9 cellular contexts compared by ENCODE assay signal in genomic region chr19:55156202-55157063, GRCh38. TPM values are rescaled to one million over a fixed set of nuclear protein-coding genes. Genes with fewer than 3 reads are reported as not detected.
DNase-seq lines count a peak whose midpoint lies in the region; ATAC-seq, FAIRE-seq and TF ChIP-seq lines count a peak whose summit lies in the region.
"Had no signal": no experiment of that assay in that cellular context is flagged by ENCODE, and none has a peak within 500 bp of the region (broad histone marks: within the 10 kb centered on the region; RNA-seq: fewer than 3 reads in every experiment).

No MANE protein-coding gene starts in this region.

- H3K4me3 ChIP-seq in AG04449 (ENCODE audit: low read depth, low read length), result peak overlapping the region; percentile 15; the same call in 1 of the 2 replicates
- peak overlapping the region; percentile 7; the same call in 1 of the 2 replicates for H3K4me3 ChIP-seq in HEK293 (ENCODE audit: low read depth, low read length)
- H3K4me3 ChIP-seq in endothelial cell of umbilical vein (replicated peaks in 1 of 3; ENCODE audit: insufficient read depth in 1 of 3, low read depth in 1 of 3, low read length in 3 of 3), result no peak overlapping the region

- no peak overlapping the region for H3K4me2 ChIP-seq in endothelial cell of umbilical vein (ENCODE audit: insufficient read depth, low read length)

- no peaks in the 10 kb centered on the region for H3K79me2 ChIP-seq in endothelial cell of umbilical vein (ENCODE audit: control insufficient read depth, insufficient read depth, low read length)

- intact Hi-C loops in endothelial cell of umbilical vein (cut with micrococcal nuclease) (no loop called here), posterior cingulate gyrus (cut with DNase I) (no loop called here)

- no peak for DNase-seq in AG04449 (ENCODE audit: low read depth, low spot score)
- peak; percentile 63 for DNase-seq in RPMI7951 (ENCODE audit: low read depth)
- DNase-seq in endothelial cell of umbilical vein (ENCODE audit: low read depth, low spot score), result no peak
- peak in 7 of 10 donors; percentile 36 to 51 (median 40) for DNase-seq in naive thymus-derived CD8-positive, alpha-beta T cell
- DNase-seq in posterior cingulate gyrus, result no peak

- H3K9ac ChIP-seq in endothelial cell of umbilical vein (replicated peaks; ENCODE audit: extremely low read depth, insufficient read depth, low read length), result no peak overlapping the region

- TF ChIP-seq CTCF in AG04449 (IDR thresholded peaks at IDR 0.05; ENCODE audit: insufficient read depth, low read length, missing control alignments), result no peak
- TF ChIP-seq CTCF in HEK293 (tag by site-specific recombination; IDR thresholded peaks at IDR 0.05), result no peak
- TF ChIP-seq CTCF in endothelial cell of umbilical vein (IDR thresholded peaks at IDR 0.05; ENCODE audit: extremely low read depth in 1 of 2, insufficient read depth in 1 of 2, low read depth in 1 of 2, low read length in 2 of 2), result no peak

- FAIRE-seq in endothelial cell of umbilical vein (lab: Jason Lieb, UNC), result peak; percentile 15

- dilution Hi-C loops in endothelial cell of umbilical vein (cut with MboI; ENCODE audit: extremely low pct_ligation_motif_present, low sequenced_read_pairs), result no loop called here

- POLR2A ChIA-PET in AG04449 (lab: Yijun Ruan, JAX) (no interaction called here), HEK293 (lab: Yijun Ruan, JAX) (interaction anchor here (0.6 to 1.2 kb wide), 5 partner anchors 10 to 101 kb away, joined by 3 to 6 read pairs (median 3); no protein-coding TSS in a partner anchor), endothelial cell of umbilical vein (lab: Charles Lee) (no interaction called here)
- POLR2A ChIA-PET in naive thymus-derived CD8-positive, alpha-beta T cell (lab: Charles Lee), result interaction anchor here (0.7 kb wide), 1 partner anchor 82 kb away, joined by 3 read pairs; no protein-coding TSS in a partner anchor

- H3K27ac Mint-ChIP-seq in naive thymus-derived CD8-positive, alpha-beta T cell, result no peak overlapping the region

- no peak for TF ChIP-seq POLR2A in endothelial cell of umbilical vein (IDR thresholded peaks at IDR 0.05; ENCODE audit: low read depth, low read length)

- CTCF ChIA-PET in AG04449 (lab: Yijun Ruan, JAX), result interaction anchor here (0.9 to 1.3 kb wide), 3 partner anchors 9 to 15 kb away, joined by 3 to 6 read pairs (median 4); no protein-coding TSS in a partner anchor
- CTCF ChIA-PET in HEK293 (lab: Yijun Ruan, JAX), result interaction anchor here (0.8 to 1.2 kb wide), 3 partner anchors 10 to 498 kb away, joined by 3 to 6 read pairs (median 4); no protein-coding TSS in a partner anchor
- CTCF ChIA-PET in endothelial cell of umbilical vein (lab: Charles Lee), result interaction anchor here (0.9 kb wide), 2 partner anchors 9 to 15 kb away, joined by 3 to 5 read pairs; partner anchors contain the start of gene DNAAF3

- H3K27ac ChIP-seq in HEK293 (ENCODE audit: extremely low read depth, low read depth, low read length) (no peak overlapping the region), endothelial cell of umbilical vein (ENCODE audit: insufficient read depth, low read depth, low read length) (no peak overlapping the region)

- no peaks in the 10 kb centered on the region for H4K20me1 ChIP-seq in endothelial cell of umbilical vein (replicated peaks; ENCODE audit: control insufficient read depth, extremely low read depth, insufficient read depth, low read length)

- H3K36me3 ChIP-seq in HEK293 (ENCODE audit: control insufficient read depth in 2 of 2, insufficient read depth in 1 of 2, low read length in 2 of 2) (no peaks in the 10 kb centered on the region), endothelial cell of umbilical vein (ENCODE audit: control insufficient read depth in 2 of 2, extremely low read depth in 1 of 2, insufficient read depth in 2 of 2, low read length in 2 of 2) (no peaks in the 10 kb centered on the region)

- BruUV-seq in endothelial cell of umbilical vein (replicated peaks; lab: Mats Ljungman, UMichigan), result no TSS peak

- H3K4me1 ChIP-seq in HEK293 (ENCODE audit: control insufficient read depth, insufficient read depth, low read length), result peaks cover 6% of the 10 kb centered on the region
- peaks cover 4% of the 10 kb centered on the region for H3K4me1 ChIP-seq in endothelial cell of umbilical vein (ENCODE audit: control insufficient read depth, extremely low read depth, insufficient read depth, low read length)

- H3K27me3 Mint-ChIP-seq in naive thymus-derived CD8-positive, alpha-beta T cell, result peaks cover 9 to 62% (median 39%) of the 10 kb centered on the region in 5 donors

- H3K27me3 ChIP-seq in endothelial cell of umbilical vein (ENCODE audit: control insufficient read depth in 2 of 2, insufficient read depth in 2 of 2, low read length in 2 of 2), result peaks cover 8 to 9% of the 10 kb centered on the region in 2 experiments

- H2AFZ ChIP-seq in endothelial cell of umbilical vein (ENCODE audit: low read depth, low read length), result no peak overlapping the region

- peak overlapping the region in 9 of 10 donors; percentile 12 to 64 (median 53) for H3K4me3 Mint-ChIP-seq in naive thymus-derived CD8-positive, alpha-beta T cell

- H3K9me3 ChIP-seq in HEK293 (ENCODE audit: control insufficient read depth, insufficient read depth, low read depth, low read length), result no peaks in the 10 kb centered on the region
- H3K9me3 ChIP-seq in endothelial cell of umbilical vein (replicated peaks; ENCODE audit: control insufficient read depth, insufficient read depth, low read length), result no peaks in the 10 kb centered on the region

- no peaks in the 10 kb centered on the region for H3K9me1 ChIP-seq in endothelial cell of umbilical vein (replicated peaks; ENCODE audit: control insufficient read depth, extremely low read depth, insufficient read depth, low read length)

- H3K36me3 Mint-ChIP-seq in naive thymus-derived CD8-positive, alpha-beta T cell, result peaks cover 0 to 7% (median 2%) of the 10 kb centered on the region in 3 donors

- H3K9me3 Mint-ChIP-seq in naive thymus-derived CD8-positive, alpha-beta T cell, result peaks cover 0 to 24% (median 13%) of the 10 kb centered on the region in 9 donors

- H3K4me1 Mint-ChIP-seq in naive thymus-derived CD8-positive, alpha-beta T cell, result peaks cover 22 to 42% (median 32%) of the 10 kb centered on the region in 4 donors

- peak in 1 of 2 donors; percentile 20 for ATAC-seq in naive thymus-derived CD8-positive, alpha-beta T cell
- ATAC-seq in HG03039 (IDR thresholded peaks at IDR 0.05; ENCODE audit: unreplicated experiment) (no peak), GM19328 (IDR thresholded peaks at IDR 0.05; ENCODE audit: unreplicated experiment) (no peak)

RNA-seq across cellular contexts. Expression of gene TNNI3, which starts 1.1 kb away (rescaled TPM):
- 0.48 and 0.78 TPM in 2 replicates for total RNA-seq in RPMI7951 (2014; rRNA removed; shearing (Covaris generic))
- not detected in 2 replicates for total RNA-seq in endothelial cell of umbilical vein
- not detected in 2 replicates for polyA plus RNA-seq in endothelial cell of umbilical vein
- not detected in 2 replicates for polyA plus RNA-seq in endothelial cell of umbilical vein (2011; cell fraction: cytosol; rRNA removed)
- not detected in 2 replicates for polyA plus RNA-seq in endothelial cell of umbilical vein (2011; cell fraction: nucleus; rRNA removed)
- not detected in 2 replicates for polyA plus RNA-seq in endothelial cell of umbilical vein (2012)
- polyA minus RNA-seq in endothelial cell of umbilical vein, result 0.57 TPM in 1 of 2 replicates, not detected in the other
- polyA minus RNA-seq in endothelial cell of umbilical vein (2011; cell fraction: cytosol; rRNA and poly(A)+ RNA removed), result 1.6 TPM
- not detected in 2 replicates for polyA minus RNA-seq in endothelial cell of umbilical vein (2011; cell fraction: nucleus; rRNA and poly(A)+ RNA removed)
- not detected for total RNA-seq in naive thymus-derived CD8-positive, alpha-beta T cell
- polyA plus RNA-seq in naive thymus-derived CD8-positive, alpha-beta T cell, result not detected
- total RNA-seq: activated CD8-positive, alpha-beta memory T cell treated with anti-CD3 and anti-CD28 coated beads for 36 hours had no signal

RNA-seq across cellular contexts. Expression of gene TNNT1, which starts 7.4 kb away (rescaled TPM):
- 32.5 and 42.4 TPM in 2 replicates for total RNA-seq in RPMI7951 (2014; rRNA removed; shearing (Covaris generic))
- 0.51 and 0.92 TPM in 2 replicates for total RNA-seq in endothelial cell of umbilical vein
- polyA plus RNA-seq in endothelial cell of umbilical vein, result 0.18 and 0.22 TPM in 2 replicates
- polyA plus RNA-seq in endothelial cell of umbilical vein (2011; cell fraction: cytosol; rRNA removed), result 0.35 and 0.39 TPM in 2 replicates
- 0.18 TPM in 1 of 2 replicates, not detected in the other for polyA plus RNA-seq in endothelial cell of umbilical vein (2011; cell fraction: nucleus; rRNA removed)
- polyA plus RNA-seq in endothelial cell of umbilical vein (2012), result 0.82 and 0.91 TPM in 2 replicates
- polyA minus RNA-seq in endothelial cell of umbilical vein, result 5.8 and 5.9 TPM in 2 replicates
- 8.9 TPM for polyA minus RNA-seq in endothelial cell of umbilical vein (2011; cell fraction: cytosol; rRNA and poly(A)+ RNA removed)
- not detected in 2 replicates for polyA minus RNA-seq in endothelial cell of umbilical vein (2011; cell fraction: nucleus; rRNA and poly(A)+ RNA removed)
- total RNA-seq in naive thymus-derived CD8-positive, alpha-beta T cell, result not detected
- not detected for polyA plus RNA-seq in naive thymus-derived CD8-positive, alpha-beta T cell
- total RNA-seq: activated CD8-positive, alpha-beta memory T cell treated with anti-CD3 and anti-CD28 coated beads for 36 hours had no signal

RNA-seq across cellular contexts. Expression of gene DNAAF3, which starts 10.0 kb away (rescaled TPM):
- 1.4 and 1.6 TPM in 2 replicates for total RNA-seq in RPMI7951 (2014; rRNA removed; shearing (Covaris generic))
- 0.62 TPM in 1 of 2 replicates, not detected in the other for total RNA-seq in endothelial cell of umbilical vein
- 0.56 and 0.75 TPM in 2 replicates for polyA plus RNA-seq in endothelial cell of umbilical vein
- polyA plus RNA-seq in endothelial cell of umbilical vein (2011; cell fraction: cytosol; rRNA removed), result 0.14 and 0.23 TPM in 2 replicates
- 1.4 and 1.7 TPM in 2 replicates for polyA plus RNA-seq in endothelial cell of umbilical vein (2011; cell fraction: nucleus; rRNA removed)
- 0.78 and 0.91 TPM in 2 replicates for polyA plus RNA-seq in endothelial cell of umbilical vein (2012)
- 0.49 and 0.66 TPM in 2 replicates for polyA minus RNA-seq in endothelial cell of umbilical vein
- polyA minus RNA-seq in endothelial cell of umbilical vein (2011; cell fraction: cytosol; rRNA and poly(A)+ RNA removed), result 9.1 TPM
- polyA minus RNA-seq in endothelial cell of umbilical vein (2011; cell fraction: nucleus; rRNA and poly(A)+ RNA removed), result 0.34 TPM in 1 of 2 replicates, not detected in the other
- not detected for total RNA-seq in naive thymus-derived CD8-positive, alpha-beta T cell
- polyA plus RNA-seq in naive thymus-derived CD8-positive, alpha-beta T cell, result not detected
- total RNA-seq: activated CD8-positive, alpha-beta memory T cell treated with anti-CD3 and anti-CD28 coated beads for 36 hours had no signal

RNA-seq across cellular contexts. Expression of gene SYT5, which starts 23.7 kb away (rescaled TPM):
- 0.10 and 0.36 TPM in 2 replicates for total RNA-seq in RPMI7951 (2014; rRNA removed; shearing (Covaris generic))
- total RNA-seq in endothelial cell of umbilical vein, result 0.42 TPM in 1 of 2 replicates, not detected in the other
- polyA plus RNA-seq in endothelial cell of umbilical vein, result not detected in 2 replicates
- not detected in 2 replicates for polyA plus RNA-seq in endothelial cell of umbilical vein (2011; cell fraction: cytosol; rRNA removed)
- not detected in 2 replicates for polyA plus RNA-seq in endothelial cell of umbilical vein (2011; cell fraction: nucleus; rRNA removed)
- polyA plus RNA-seq in endothelial cell of umbilical vein (2012), result not detected in 2 replicates
- polyA minus RNA-seq in endothelial cell of umbilical vein, result 0.10 TPM in 1 of 2 replicates, not detected in the other
- not detected for polyA minus RNA-seq in endothelial cell of umbilical vein (2011; cell fraction: cytosol; rRNA and poly(A)+ RNA removed)
- not detected in 2 replicates for polyA minus RNA-seq in endothelial cell of umbilical vein (2011; cell fraction: nucleus; rRNA and poly(A)+ RNA removed)
- not detected for total RNA-seq in naive thymus-derived CD8-positive, alpha-beta T cell
- under 1 TPM; 0.09 to 0.56 (median 0.25) TPM for polyA plus RNA-seq in naive thymus-derived CD8-positive, alpha-beta T cell
- total RNA-seq: activated CD8-positive, alpha-beta memory T cell treated with anti-CD3 and anti-CD28 coated beads for 36 hours had no signal

RNA-seq across cellular contexts. Expression of gene PPP1R12C, which starts 39.0 kb away (rescaled TPM):
- total RNA-seq in RPMI7951 (2014; rRNA removed; shearing (Covaris generic)), result 22.3 and 31.0 TPM in 2 replicates
- 137 and 149 TPM in 2 replicates for total RNA-seq in endothelial cell of umbilical vein
- polyA plus RNA-seq in endothelial cell of umbilical vein, result 69.5 and 86.4 TPM in 2 replicates
- polyA plus RNA-seq in endothelial cell of umbilical vein (2011; cell fraction: cytosol; rRNA removed), result 25.7 and 48.4 TPM in 2 replicates
- 435 and 453 TPM in 2 replicates for polyA plus RNA-seq in endothelial cell of umbilical vein (2011; cell fraction: nucleus; rRNA removed)
- 78.4 and 97.9 TPM in 2 replicates for polyA plus RNA-seq in endothelial cell of umbilical vein (2012)
- 30.1 and 37.1 TPM in 2 replicates for polyA minus RNA-seq in endothelial cell of umbilical vein
- 17.8 TPM for polyA minus RNA-seq in endothelial cell of umbilical vein (2011; cell fraction: cytosol; rRNA and poly(A)+ RNA removed)
- polyA minus RNA-seq in endothelial cell of umbilical vein (2011; cell fraction: nucleus; rRNA and poly(A)+ RNA removed), result 60.6 and 103 TPM in 2 replicates
- 100 to 1,000 TPM; 140 to 141 TPM for total RNA-seq in naive thymus-derived CD8-positive, alpha-beta T cell
- polyA plus RNA-seq in naive thymus-derived CD8-positive, alpha-beta T cell, result 1 to 10 TPM; 2.7 to 6.2 (median 3.9) TPM

Comparison
In these comparisons a context has a peak if more than half of its experiments do, and no peak if none do; other contexts are left out.
1. DNase-seq: peak in RPMI7951 (single experiment) and naive thymus-derived CD8-positive, alpha-beta T cell (7 of 10); none in AG04449 (single experiment), endothelial cell of umbilical vein (single experiment) and posterior cingulate gyrus (0 of 10).
2. H3K4me3 ChIP-seq: peak in AG04449 (single experiment) and HEK293 (single experiment); none in endothelial cell of umbilical vein (0 of 3).
3. RNA of gene TNNT1, which starts 7.4 kb away (total RNA-seq): 32.5 to 42.4 TPM in RPMI7951; 0.51 to 0.92 TPM in endothelial cell of umbilical vein and not detected in naive thymus-derived CD8-positive, alpha-beta T cell; every median in the first group is over 10 times any median in the second.
4. POLR2A ChIA-PET loops: an anchor here in HEK293 (0.6 to 1.2 kb wide) and naive thymus-derived CD8-positive, alpha-beta T cell (0.7 kb wide); none called in AG04449 and endothelial cell of umbilical vein.